Comparison of ENCODE assay signal across 2 cellular contexts in the genomic region with DNA sequence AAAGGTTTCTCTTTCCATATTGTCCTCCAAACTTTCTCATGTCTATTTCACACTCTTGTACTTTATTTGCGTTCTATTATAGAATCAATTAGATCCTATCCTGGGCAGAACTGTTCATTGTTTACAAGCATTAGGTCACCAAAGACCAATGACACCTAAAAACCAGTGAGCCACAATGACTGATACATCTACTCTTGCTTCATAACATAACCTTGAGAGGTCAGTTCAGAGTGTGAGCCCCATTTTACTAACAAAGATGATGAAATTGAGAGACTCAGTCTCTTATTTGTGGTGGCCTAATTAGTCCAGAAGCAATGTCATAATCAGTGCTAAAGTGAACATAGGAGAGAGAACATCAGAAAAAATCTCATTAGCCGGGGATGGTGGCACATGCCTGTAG.
TF ChIP-seq lines count a peak whose summit lies in the region.

No MANE protein-coding gene starts in this region.

TF ChIP-seq in GM12878, 131 proteins besides CTCF, POLR2A, EP300 and RAD21 (continued from another document):
- TF ChIP-seq ZNF592 (IDR thresholded peaks at IDR 0.05) (no peak), MTA2 (IDR thresholded peaks at IDR 0.05; ENCODE audit: low read depth) (peak; percentile 78; the same call in 1 of the 2 replicates)

TF ChIP-seq in liver, 16 proteins besides CTCF, POLR2A, EP300 and RAD21 (continued from another document):
- peak; percentile 77 for TF ChIP-seq REST (IDR thresholded peaks at IDR 0.05)
- TF ChIP-seq FOXA1 (IDR thresholded peaks at IDR 0.05), result peak; percentile 82
- TF ChIP-seq SP1 (IDR thresholded peaks at IDR 0.05), result peak; percentile 89
- peak; percentile 84 to 92 for TF ChIP-seq JUND (IDR thresholded peaks at IDR 0.05)
- TF ChIP-seq EGR1 (IDR thresholded peaks at IDR 0.05; ENCODE audit: low read depth in 2 of 2), result peak in 1 of 2 donors; percentile 70
- TF ChIP-seq HNF4A (conservative IDR thresholded peaks at IDR 0.05), result peak; percentile 80 to 88
- TF ChIP-seq, protein P1, sequence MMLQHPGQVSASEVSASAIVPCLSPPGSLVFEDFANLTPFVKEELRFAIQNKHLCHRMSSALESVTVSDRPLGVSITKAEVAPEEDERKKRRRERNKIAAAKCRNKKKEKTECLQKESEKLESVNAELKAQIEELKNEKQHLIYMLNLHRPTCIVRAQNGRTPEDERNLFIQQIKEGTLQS (IDR thresholded peaks at IDR 0.05), result peak; percentile 94
- TF ChIP-seq GABPA (IDR thresholded peaks at IDR 0.05 in 1 of 2, conservative IDR thresholded peaks at IDR 0.05 in 1 of 2), result no peak
- TF ChIP-seq RXRA (IDR thresholded peaks at IDR 0.05), result peak; percentile 95 to 99
- TF ChIP-seq YY1 (IDR thresholded peaks at IDR 0.05), result peak; percentile 88
- TF ChIP-seq, protein P2, sequence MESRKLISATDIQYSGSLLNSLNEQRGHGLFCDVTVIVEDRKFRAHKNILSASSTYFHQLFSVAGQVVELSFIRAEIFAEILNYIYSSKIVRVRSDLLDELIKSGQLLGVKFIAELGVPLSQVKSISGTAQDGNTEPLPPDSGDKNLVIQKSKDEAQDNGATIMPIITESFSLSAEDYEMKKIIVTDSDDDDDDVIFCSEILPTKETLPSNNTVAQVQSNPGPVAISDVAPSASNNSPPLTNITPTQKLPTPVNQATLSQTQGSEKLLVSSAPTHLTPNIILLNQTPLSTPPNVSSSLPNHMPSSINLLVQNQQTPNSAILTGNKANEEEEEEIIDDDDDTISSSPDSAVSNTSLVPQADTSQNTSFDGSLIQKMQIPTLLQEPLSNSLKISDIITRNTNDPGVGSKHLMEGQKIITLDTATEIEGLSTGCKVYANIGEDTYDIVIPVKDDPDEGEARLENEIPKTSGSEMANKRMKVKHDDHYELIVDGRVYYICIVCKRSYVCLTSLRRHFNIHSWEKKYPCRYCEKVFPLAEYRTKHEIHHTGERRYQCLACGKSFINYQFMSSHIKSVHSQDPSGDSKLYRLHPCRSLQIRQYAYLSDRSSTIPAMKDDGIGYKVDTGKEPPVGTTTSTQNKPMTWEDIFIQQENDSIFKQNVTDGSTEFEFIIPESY (IDR thresholded peaks at IDR 0.05), result peak; percentile 77
TF ChIP-seq in liver: peak in this region for 13.
